In genomic region chr5:55225346-55225745, GRCh38 we compare ENCODE assay signal across 1 cellular context.
TF ChIP-seq lines count a peak whose summit lies in the region.

No MANE protein-coding gene starts in this region.

TF ChIP-seq in GM23338, 12 proteins besides CTCF, POLR2A, EP300 and RAD21:
- TF ChIP-seq, protein P1, sequence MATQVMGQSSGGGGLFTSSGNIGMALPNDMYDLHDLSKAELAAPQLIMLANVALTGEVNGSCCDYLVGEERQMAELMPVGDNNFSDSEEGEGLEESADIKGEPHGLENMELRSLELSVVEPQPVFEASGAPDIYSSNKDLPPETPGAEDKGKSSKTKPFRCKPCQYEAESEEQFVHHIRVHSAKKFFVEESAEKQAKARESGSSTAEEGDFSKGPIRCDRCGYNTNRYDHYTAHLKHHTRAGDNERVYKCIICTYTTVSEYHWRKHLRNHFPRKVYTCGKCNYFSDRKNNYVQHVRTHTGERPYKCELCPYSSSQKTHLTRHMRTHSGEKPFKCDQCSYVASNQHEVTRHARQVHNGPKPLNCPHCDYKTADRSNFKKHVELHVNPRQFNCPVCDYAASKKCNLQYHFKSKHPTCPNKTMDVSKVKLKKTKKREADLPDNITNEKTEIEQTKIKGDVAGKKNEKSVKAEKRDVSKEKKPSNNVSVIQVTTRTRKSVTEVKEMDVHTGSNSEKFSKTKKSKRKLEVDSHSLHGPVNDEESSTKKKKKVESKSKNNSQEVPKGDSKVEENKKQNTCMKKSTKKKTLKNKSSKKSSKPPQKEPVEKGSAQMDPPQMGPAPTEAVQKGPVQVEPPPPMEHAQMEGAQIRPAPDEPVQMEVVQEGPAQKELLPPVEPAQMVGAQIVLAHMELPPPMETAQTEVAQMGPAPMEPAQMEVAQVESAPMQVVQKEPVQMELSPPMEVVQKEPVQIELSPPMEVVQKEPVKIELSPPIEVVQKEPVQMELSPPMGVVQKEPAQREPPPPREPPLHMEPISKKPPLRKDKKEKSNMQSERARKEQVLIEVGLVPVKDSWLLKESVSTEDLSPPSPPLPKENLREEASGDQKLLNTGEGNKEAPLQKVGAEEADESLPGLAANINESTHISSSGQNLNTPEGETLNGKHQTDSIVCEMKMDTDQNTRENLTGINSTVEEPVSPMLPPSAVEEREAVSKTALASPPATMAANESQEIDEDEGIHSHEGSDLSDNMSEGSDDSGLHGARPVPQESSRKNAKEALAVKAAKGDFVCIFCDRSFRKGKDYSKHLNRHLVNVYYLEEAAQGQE (IDR thresholded peaks at IDR 0.05; ENCODE audit: unreplicated experiment), result no peak
- no peak for TF ChIP-seq ETS1 (IDR thresholded peaks at IDR 0.05)
- no peak for TF ChIP-seq POLR2AphosphoS5 (IDR thresholded peaks at IDR 0.05; ENCODE audit: low read depth)
- no peak for TF ChIP-seq ZNF114 (CRISPR knock-in tag; IDR thresholded peaks at IDR 0.05)
- TF ChIP-seq EZH2phosphoT487 (IDR thresholded peaks at IDR 0.05; ENCODE audit: unreplicated experiment), result no peak
